Comparison of ENCODE assay signal across 8 cellular contexts in the genomic region with DNA sequence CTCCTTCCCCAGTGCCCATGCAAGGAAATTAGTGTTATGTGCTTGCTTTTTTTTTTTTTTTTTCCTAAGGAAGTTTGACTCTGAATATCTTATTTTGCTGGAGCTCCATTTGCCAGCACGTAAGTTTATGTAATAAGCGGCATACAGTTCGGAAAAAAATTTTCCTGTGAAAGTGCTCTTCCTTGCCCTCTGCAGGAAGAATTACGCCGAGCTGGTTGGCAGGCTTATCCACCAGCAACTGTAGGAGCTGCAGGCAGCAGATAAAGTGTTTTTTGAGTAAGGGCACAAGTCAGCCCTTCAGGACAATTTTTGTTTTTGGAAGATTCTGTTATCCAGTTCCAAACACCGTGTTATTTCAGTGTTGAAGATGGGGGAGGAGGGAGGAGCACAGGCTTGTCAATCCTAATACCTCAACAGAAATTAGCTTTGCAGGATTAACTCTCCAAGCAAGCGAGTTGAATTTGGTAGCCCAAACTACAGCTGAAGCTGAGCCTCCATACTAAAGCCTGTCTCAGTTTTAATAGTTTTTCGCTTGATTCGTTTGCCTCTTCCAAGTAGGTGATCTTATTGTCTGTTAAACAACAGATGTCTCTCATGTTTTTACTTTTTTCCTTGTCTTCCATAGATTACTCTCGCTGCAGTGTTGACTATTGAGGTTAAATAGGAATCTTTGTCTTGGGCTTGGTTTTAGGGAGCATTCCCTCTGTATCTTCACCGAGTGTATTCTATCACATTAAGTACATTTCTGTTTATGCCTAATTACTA. TPM values are rescaled to one million over a fixed set of nuclear protein-coding genes. Genes with fewer than 3 reads are reported as not detected.
DNase-seq lines count a peak whose midpoint lies in the region; ATAC-seq, FAIRE-seq and TF ChIP-seq lines count a peak whose summit lies in the region.

No MANE protein-coding gene starts in this region.

- FAIRE-seq in TTC549 (lab: Jason Lieb, UNC) (peak; percentile 63), urothelium cell line (lab: Jason Lieb, UNC) (no peak)

- H3K36me3 Mint-ChIP-seq in activated T-cell treated with anti-CD3 and anti-CD28 coated beads, Interleukin-2, amount 50 U/mL, for 24 hours (ENCODE audit: low read depth): no peaks in the 10 kb centered on the region

- H3K9me3 Mint-ChIP-seq in activated T-cell treated with anti-CD3 and anti-CD28 coated beads, Interleukin-2, amount 50 U/mL, for 24 hours: no peaks in the 10 kb centered on the region

- H3K36me3 ChIP-seq in mucosa of descending colon (ENCODE audit: low read depth): no peaks in the 10 kb centered on the region

- peak; percentile 38 for ATAC-seq in esophagus mucosa
- peak; percentile 36 for ATAC-seq in mucosa of descending colon
- no peak for ATAC-seq in GM19023 (IDR thresholded peaks at IDR 0.05; ENCODE audit: unreplicated experiment)

- peaks cover 14% of the 10 kb centered on the region for H3K4me1 Mint-ChIP-seq in activated T-cell treated with anti-CD3 and anti-CD28 coated beads, Interleukin-2, amount 50 U/mL, for 24 hours (ENCODE audit: low read depth)

- peaks cover 57% of the 10 kb centered on the region for H3K27me3 Mint-ChIP-seq in activated T-cell treated with anti-CD3 and anti-CD28 coated beads, Interleukin-2, amount 50 U/mL, for 24 hours

- peak overlapping the region; percentile 76 for H3K4me3 Mint-ChIP-seq in activated T-cell treated with anti-CD3 and anti-CD28 coated beads, Interleukin-2, amount 50 U/mL, for 24 hours

- TF ChIP-seq CTCF in mucosa of descending colon (IDR thresholded peaks at IDR 0.05): no peak

- no peaks in the 10 kb centered on the region for H3K9me3 ChIP-seq in mucosa of descending colon

- peaks cover 7% of the 10 kb centered on the region for H3K4me1 ChIP-seq in mucosa of descending colon (ENCODE audit: low read depth)

- no peak overlapping the region for H3K27ac Mint-ChIP-seq in activated T-cell treated with anti-CD3 and anti-CD28 coated beads, Interleukin-2, amount 50 U/mL, for 24 hours

- intact Hi-C loops in mucosa of descending colon (cut with DNase I, micrococcal nuclease): no loop called here

- no peak overlapping the region for H3K4me3 ChIP-seq in mucosa of descending colon

- no peak for DNase-seq in activated T-cell treated with anti-CD3 and anti-CD28 coated beads, Interleukin-2, amount 50 U/mL, for 24 hours
- no peak for DNase-seq in activated T-cell treated with anti-CD3 and anti-CD28 coated beads, Interleukin-2, amount 50 U/mL, for 1 hour
- DNase-seq in NCI-H1436 (lab: John Stamatoyannopoulos, UW) (peak; percentile 53), mucosa of descending colon (peak in 1 of 3 donors; percentile 33), urothelium cell line (ENCODE audit: low spot score) (peak; percentile 59)

RNA-seq across cellular contexts. Expression of gene SPECC1, which starts 1.1 kb away (rescaled TPM):
- total RNA-seq in esophagus mucosa: 13.8 TPM
- 10 to 100 TPM; 36.2 to 86.3 (median 85.7) TPM for total RNA-seq in mucosa of descending colon

RNA-seq across cellular contexts. Expression of gene AKAP10, which starts 32.7 kb away (rescaled TPM):
- total RNA-seq in esophagus mucosa: 20.6 TPM
- total RNA-seq in mucosa of descending colon: 10 to 100 TPM; 25.0 to 41.1 (median 29.9) TPM

Comparison
In these comparisons a context has a peak if more than half of its experiments do, and no peak if none do; other contexts are left out.
1. DNase-seq: peak in NCI-H1436 (single experiment) and urothelium cell line (single experiment); none in activated T-cell treated with anti-CD3 and anti-CD28 coated beads, Interleukin-2, amount 50 U/mL, for 24 hours (single experiment) and activated T-cell treated with anti-CD3 and anti-CD28 coated beads, Interleukin-2, amount 50 U/mL, for 1 hour (single experiment).